In the genomic region with DNA sequence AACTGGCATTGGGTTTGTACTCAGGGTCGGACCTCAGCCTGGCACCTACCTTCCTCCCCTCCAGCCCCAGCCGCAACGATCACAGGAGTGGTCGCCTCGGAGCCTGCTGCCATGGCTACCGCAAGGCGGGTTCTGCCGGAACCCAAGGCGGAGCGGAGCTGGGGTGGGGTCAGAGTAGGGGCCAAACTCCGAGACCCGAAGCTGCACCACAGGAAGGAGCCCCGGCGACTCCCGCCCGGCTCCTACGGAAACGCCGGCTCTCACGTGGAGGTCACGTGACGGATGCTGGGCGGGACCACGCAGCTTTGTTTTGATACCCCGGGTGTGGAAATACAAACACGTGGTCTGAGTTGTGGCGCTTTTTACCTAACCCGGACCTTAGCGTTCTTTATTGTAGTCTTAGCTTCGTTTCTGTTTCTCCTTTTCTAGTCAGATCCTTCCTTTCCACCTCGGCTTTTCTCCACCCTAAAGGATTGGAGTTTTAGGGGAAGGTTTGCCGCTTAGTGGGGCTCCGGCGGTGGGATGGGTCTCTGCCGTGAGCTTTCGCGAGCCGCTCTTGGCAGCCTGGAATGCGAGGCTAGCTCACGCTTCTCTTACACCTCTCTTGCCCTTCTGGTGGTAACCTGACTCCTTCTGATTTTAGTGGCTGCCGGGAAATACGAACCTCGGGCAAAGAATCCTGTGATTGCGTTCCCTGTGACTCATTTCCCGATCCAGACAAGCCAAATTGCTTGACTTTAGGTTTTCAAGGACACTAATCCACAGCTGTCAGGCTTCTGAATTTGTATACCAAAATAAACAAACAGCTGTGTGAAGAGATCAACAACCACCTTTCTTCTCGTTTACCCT, we compare ENCODE assay signal across 8 cellular contexts. TPM values are rescaled to one million over a fixed set of nuclear protein-coding genes. Genes with fewer than 3 reads are reported as not detected.
DNase-seq lines count a peak whose midpoint lies in the region; ATAC-seq, FAIRE-seq and TF ChIP-seq lines count a peak whose summit lies in the region.

A gene with protein sequence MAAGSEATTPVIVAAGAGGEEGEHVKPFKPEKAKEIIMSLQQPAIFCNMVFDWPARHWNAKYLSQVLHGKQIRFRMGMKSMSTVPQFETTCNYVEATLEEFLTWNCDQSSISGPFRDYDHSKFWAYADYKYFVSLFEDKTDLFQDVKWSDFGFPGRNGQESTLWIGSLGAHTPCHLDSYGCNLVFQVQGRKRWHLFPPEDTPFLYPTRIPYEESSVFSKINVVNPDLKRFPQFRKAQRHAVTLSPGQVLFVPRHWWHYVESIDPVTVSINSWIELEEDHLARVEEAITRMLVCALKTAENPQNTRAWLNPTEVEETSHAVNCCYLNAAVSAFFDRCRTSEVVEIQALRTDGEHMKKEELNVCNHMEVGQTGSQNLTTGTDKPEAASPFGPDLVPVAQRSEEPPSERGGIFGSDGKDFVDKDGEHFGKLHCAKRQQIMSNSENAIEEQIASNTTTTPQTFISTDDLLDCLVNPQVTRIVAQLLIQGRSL (minus strand): TSS at position 264 of the 849 bp plus-strand sequence. CDS start 151 bp downstream, at position 113.

- H3K4me3 ChIP-seq in Loucy (ENCODE audit: low read length, poor library complexity, severe bottlenecking): peak within 1 kb of the TSS; percentile 80
- peak within 1 kb of the TSS; percentile 90 for H3K4me3 ChIP-seq in osteoblast (ENCODE audit: insufficient read depth, low read length)
- H3K4me3 ChIP-seq in thymus (ENCODE audit: low read length): peak within 1 kb of the TSS; percentile 91

- ATAC-seq in GM21825 (IDR thresholded peaks at IDR 0.05; ENCODE audit: unreplicated experiment): peak; percentile 65
- ATAC-seq in activated T-helper 17 cell treated with anti-CD3 and anti-CD28 coated beads, Interleukin-2, amount 50 U/mL, for 72 hours (replicated peaks): peak; percentile 65

- H3K9me3 Mint-ChIP-seq in Calu3 (ENCODE audit: low read depth, unreplicated experiment): no peaks in the 10 kb centered on the region
- no peaks in the 10 kb centered on the region for H3K9me3 Mint-ChIP-seq in activated T-helper 17 cell treated with anti-CD3 and anti-CD28 coated beads, Interleukin-2, amount 50 U/mL, for 72 hours

- H2AFZ ChIP-seq in Loucy (ENCODE audit: low read length) (peak within 1 kb of the TSS; percentile 96), osteoblast (ENCODE audit: low read length) (peak within 1 kb of the TSS; percentile 98)

- DNase-seq in Calu3: peak; percentile 86
- peak; percentile 89 to 90 for DNase-seq in frontal cortex (ENCODE audit: low spot score in 2 of 2)
- peak; percentile 96 for DNase-seq in osteoblast (ENCODE audit: insufficient read length, low spot score, missing footprints)
- DNase-seq in amniotic stem cell (lab: John Stamatoyannopoulos, UW): no peak

- H3K4me1 ChIP-seq in Loucy (ENCODE audit: insufficient read depth, low read length, poor library complexity, severe bottlenecking): peaks cover 78% of the 10 kb centered on the region
- H3K4me1 ChIP-seq in osteoblast (ENCODE audit: insufficient read depth, low read length): peaks cover 17% of the 10 kb centered on the region
- H3K4me1 ChIP-seq in thymus (ENCODE audit: control insufficient read depth, insufficient read depth, low read length): peaks cover 20% of the 10 kb centered on the region

- H3K27me3 Mint-ChIP-seq in Calu3 (ENCODE audit: unreplicated experiment): no peaks in the 10 kb centered on the region
- no peaks in the 10 kb centered on the region for H3K27me3 Mint-ChIP-seq in activated T-helper 17 cell treated with anti-CD3 and anti-CD28 coated beads, Interleukin-2, amount 50 U/mL, for 72 hours

- H3K9me2 ChIP-seq in Loucy (replicated peaks; ENCODE audit: low read depth, low read length): no peaks in the 10 kb centered on the region

- peak within 1 kb of the TSS; percentile 76 for H3K9ac ChIP-seq in Loucy (ENCODE audit: low read depth, low read length, poor library complexity, severe bottlenecking)

- peak within 1 kb of the TSS; percentile 93 for H3K4me2 ChIP-seq in Loucy (ENCODE audit: low read depth, low read length, poor library complexity, severe bottlenecking)
- H3K4me2 ChIP-seq in osteoblast (ENCODE audit: insufficient read depth, low read length): peak within 1 kb of the TSS; percentile 96

- H3K27ac ChIP-seq in osteoblast (ENCODE audit: low read depth, low read length) (peak within 1 kb of the TSS; percentile 96), thymus (ENCODE audit: low read depth) (peak within 1 kb of the TSS; percentile 93)

- H3K36me3 Mint-ChIP-seq in Calu3 (ENCODE audit: insufficient read depth, unreplicated experiment): peaks cover 29% of the 10 kb centered on the region
- H3K36me3 Mint-ChIP-seq in activated T-helper 17 cell treated with anti-CD3 and anti-CD28 coated beads, Interleukin-2, amount 50 U/mL, for 72 hours (ENCODE audit: low read depth): no peaks in the 10 kb centered on the region

- H3K36me3 ChIP-seq in Loucy (ENCODE audit: insufficient read depth, low read length) (no peaks in the 10 kb centered on the region), osteoblast (ENCODE audit: insufficient read depth, low read length) (no peaks in the 10 kb centered on the region), thymus (ENCODE audit: control insufficient read depth, insufficient read depth) (no peaks in the 10 kb centered on the region)

- BruUV-seq in Calu3 (replicated peaks; lab: Mats Ljungman, UMichigan): no TSS peak

- no peak for FAIRE-seq in frontal cortex (lab: Jason Lieb, UNC)

- H3K4me1 Mint-ChIP-seq in Calu3 (ENCODE audit: low read depth, unreplicated experiment): peaks cover 21% of the 10 kb centered on the region
- peaks cover 20% of the 10 kb centered on the region for H3K4me1 Mint-ChIP-seq in activated T-helper 17 cell treated with anti-CD3 and anti-CD28 coated beads, Interleukin-2, amount 50 U/mL, for 72 hours

- peak within 1 kb of the TSS; percentile 86 for H3K27ac Mint-ChIP-seq in Calu3 (ENCODE audit: unreplicated experiment)
- peak within 1 kb of the TSS; percentile 85 for H3K27ac Mint-ChIP-seq in activated T-helper 17 cell treated with anti-CD3 and anti-CD28 coated beads, Interleukin-2, amount 50 U/mL, for 72 hours

- H4K20me1 ChIP-seq in Loucy (ENCODE audit: insufficient read depth, low read length, poor library complexity, severe bottlenecking): peaks cover 4% of the 10 kb centered on the region
- H4K20me1 ChIP-seq in osteoblast (ENCODE audit: insufficient read depth, low read length): peaks cover 2% of the 10 kb centered on the region

- H3K9me3 ChIP-seq in Loucy (ENCODE audit: insufficient read depth, low read depth, low read length) (no peaks in the 10 kb centered on the region), osteoblast (ENCODE audit: low read depth, low read length) (no peaks in the 10 kb centered on the region), thymus (ENCODE audit: control insufficient read depth) (no peaks in the 10 kb centered on the region)

- H3K4me3 Mint-ChIP-seq in Calu3 (ENCODE audit: low read depth, unreplicated experiment): peak within 1 kb of the TSS; percentile 79
- H3K4me3 Mint-ChIP-seq in activated T-helper 17 cell treated with anti-CD3 and anti-CD28 coated beads, Interleukin-2, amount 50 U/mL, for 72 hours: no peak within 1 kb of the TSS

- intact Hi-C loops in Calu3 (cut with micrococcal nuclease; ENCODE audit: unreplicated experiment): no loop called here

- no peaks in the 10 kb centered on the region for H3F3A ChIP-seq in Loucy (ENCODE audit: low read depth)

- H3K27me3 ChIP-seq in Loucy (ENCODE audit: insufficient read depth, low read length, poor library complexity, severe bottlenecking) (no peaks in the 10 kb centered on the region), osteoblast (ENCODE audit: insufficient read depth, low read length) (no peaks in the 10 kb centered on the region), thymus (ENCODE audit: control insufficient read depth, insufficient read depth) (no peaks in the 10 kb centered on the region)

- WGBS in thymus: under 1% methylated on average over 46 of the region's 46 CpGs

- TF ChIP-seq CTCF in Calu3 (IDR thresholded peaks at IDR 0.05; ENCODE audit: unreplicated experiment) (no peak), Loucy (conservative IDR thresholded peaks at IDR 0.05; ENCODE audit: low read length) (no peak), osteoblast (IDR thresholded peaks at IDR 0.05; ENCODE audit: extremely low read depth, low read depth, low read length) (no peak)

- H3K79me2 ChIP-seq in Loucy (ENCODE audit: insufficient read depth, low read length) (peaks cover 70% of the 10 kb centered on the region), osteoblast (ENCODE audit: insufficient read depth, low read length) (peaks cover 40% of the 10 kb centered on the region)

- CTCF ChIA-PET in Calu3 (lab: Charles Lee): interaction anchor here (1.2 to 1.5 kb wide), 2 partner anchors 9 to 38 kb away, joined by 4 read pairs; no protein-coding TSS in a partner anchor

RNA-seq across cellular contexts. Expression of the gene that starts here (rescaled TPM):
- 8.1 and 8.9 TPM in 2 replicates for total RNA-seq in Calu3 (2022)
- total RNA-seq in activated T-helper 17 cell treated with anti-CD3 and anti-CD28 coated beads, Interleukin-2, amount 50 U/mL, for 72 hours: 1 to 10 TPM; 5.1 to 6.7 TPM
- 9.4 TPM for total RNA-seq in frontal cortex
- total RNA-seq in osteoblast: 13.8 and 16.2 TPM in 2 replicates
- 37.7 TPM for polyA plus RNA-seq in thymus
